20 cellular contexts compared by ENCODE assay signal in genomic region chr2:214066847-214067246, GRCh38.
DNase-seq lines count a peak whose midpoint lies in the region; ATAC-seq and TF ChIP-seq lines count a peak whose summit lies in the region.
"Had no signal": no experiment of that assay in that cellular context is flagged by ENCODE, and none has a peak within 500 bp of the region (broad histone marks: within the 10 kb centered on the region; RNA-seq: fewer than 3 reads in every experiment).

No MANE protein-coding gene starts in this region.

- no peaks in the 10 kb centered on the region; the same call in 1 of the 2 replicates for H3K27me3 Mint-ChIP-seq in WTC11 (ENCODE audit: low read depth)
- no peaks in the 10 kb centered on the region for H3K27me3 Mint-ChIP-seq in activated CD4-positive, alpha-beta T cell treated with anti-CD3 and anti-CD28 coated beads for 36 hours
- H3K27me3 Mint-ChIP-seq: CD4-positive, CD25-positive, alpha-beta regulatory T cell had no signal

- POLR2A ChIA-PET in WTC11 (lab: Charles Lee) = interaction anchor here (0.7 kb wide), 1 partner anchor 200 kb away, joined by 3 read pairs; no protein-coding TSS in a partner anchor
- POLR2A ChIA-PET in activated CD4-positive, alpha-beta T cell treated with anti-CD3 and anti-CD28 coated beads for 36 hours (lab: Charles Lee) = no interaction called here

- CTCF ChIA-PET in WTC11 (lab: Charles Lee) = no interaction called here
- CTCF ChIA-PET in activated CD4-positive, alpha-beta T cell treated with anti-CD3 and anti-CD28 coated beads for 36 hours (lab: Charles Lee) = no interaction called here

- peaks cover 9% of the 10 kb centered on the region for H3K9me3 Mint-ChIP-seq in WTC11
- no peaks in the 10 kb centered on the region for H3K9me3 Mint-ChIP-seq in activated CD4-positive, alpha-beta T cell treated with anti-CD3 and anti-CD28 coated beads for 36 hours (ENCODE audit: low read depth)
- H3K9me3 Mint-ChIP-seq: T-helper 1 cell treated with Interleukin-12 subunit alpha and Interleukin-12 subunit beta and Interleukin-4 antibody, amounts not matched to agents 30 μg/mL and 1 μg/mL, for 36 hours had no signal

- no peaks in the 10 kb centered on the region for H3K36me3 Mint-ChIP-seq in WTC11
- no peaks in the 10 kb centered on the region for H3K36me3 Mint-ChIP-seq in activated CD4-positive, alpha-beta T cell treated with anti-CD3 and anti-CD28 coated beads for 36 hours (ENCODE audit: low read depth)
- H3K36me3 Mint-ChIP-seq: CD4-positive, CD25-positive, alpha-beta regulatory T cell had no signal

- TF ChIP-seq CTCF in WTC11 (IDR thresholded peaks at IDR 0.05) = no peak

- no peak overlapping the region for H3K4me3 Mint-ChIP-seq in WTC11
- H3K4me3 Mint-ChIP-seq in activated CD4-positive, alpha-beta T cell treated with anti-CD3 and anti-CD28 coated beads for 36 hours = no peak overlapping the region
- H3K4me3 Mint-ChIP-seq: CD4-positive, CD25-positive, alpha-beta regulatory T cell; T-helper 1 cell treated with Interleukin-12 subunit alpha and Interleukin-12 subunit beta and Interleukin-4 antibody, amounts not matched to agents 30 μg/mL and 1 μg/mL, for 36 hours had no signal

- ATAC-seq in WTC11 (peak; percentile 53), HG03460 (IDR thresholded peaks at IDR 0.05; ENCODE audit: unreplicated experiment) (no peak)
- no peak for ATAC-seq in activated CD4-positive, alpha-beta T cell treated with anti-CD3 and anti-CD28 coated beads for 36 hours
- ATAC-seq: HCT116 had no signal

- intact Hi-C loops in activated CD4-positive, alpha-beta T cell treated with anti-CD3 and anti-CD28 coated beads for 36 hours (cut with DNase I, micrococcal nuclease) = no loop called here

- H3K27ac Mint-ChIP-seq in WTC11 = no peak overlapping the region
- H3K27ac Mint-ChIP-seq in activated CD4-positive, alpha-beta T cell treated with anti-CD3 and anti-CD28 coated beads for 36 hours = no peak overlapping the region
- H3K27ac Mint-ChIP-seq: CD4-positive, CD25-positive, alpha-beta regulatory T cell; T-helper 1 cell treated with Interleukin-12 subunit alpha and Interleukin-12 subunit beta and Interleukin-4 antibody, amounts not matched to agents 30 μg/mL and 1 μg/mL, for 36 hours had no signal

- DNase-seq in NCI-H748 (lab: John Stamatoyannopoulos, UW; ENCODE audit: unreplicated experiment) (peak; percentile 13), NCI-H748 treated with DMSO at 0.1 percent for 48 hours (lab: John Stamatoyannopoulos, UW) (no peak), NCI-H146 (lab: John Stamatoyannopoulos, UW) (peak; percentile 89), WTC11 (ENCODE audit: low spot score) (peak; percentile 10), medulla oblongata (ENCODE audit: extremely low spot score) (peak; percentile 4), epidermal melanocyte (ENCODE audit: insufficient read length, low spot score) (no peak)
- no peak for DNase-seq in activated CD4-positive, alpha-beta T cell treated with anti-CD3 and anti-CD28 coated beads for 36 hours
- DNase-seq: CD4-positive, CD25-positive, alpha-beta regulatory T cell; DMS53; NCI-H1092 treated with DMSO at 0.1 percent for 48 hours; NCI-H1694; NCI-H2029 treated with DMSO at 0.1 percent for 48 hours; NCI-H2171 treated with DMSO at 0.1 percent for 48 hours; NCI-H446; NCI-H524 treated with DMSO at 0.1 percent for 48 hours; SHP77 treated with DMSO at 0.1 percent for 48 hours; SW 1271 had no signal

- peaks cover 6% of the 10 kb centered on the region for H3K4me1 Mint-ChIP-seq in WTC11
- H3K4me1 Mint-ChIP-seq in activated CD4-positive, alpha-beta T cell treated with anti-CD3 and anti-CD28 coated beads for 36 hours = no peaks in the 10 kb centered on the region
- H3K4me1 Mint-ChIP-seq: CD4-positive, CD25-positive, alpha-beta regulatory T cell had no signal

TF ChIP-seq in WTC11, 78 proteins besides CTCF, POLR2A, EP300 and RAD21:
- TF ChIP-seq ZNF396 (CRISPR knock-in tag; IDR thresholded peaks at IDR 0.05; ENCODE audit: borderline replicate concordance) = no peak
- TF ChIP-seq ZNF423 (CRISPR knock-in tag; IDR thresholded peaks at IDR 0.05) = peak; percentile 97
- no peak for TF ChIP-seq E2F1 (CRISPR knock-in tag; IDR thresholded peaks at IDR 0.05)

Comparison
In these comparisons a context has a peak if more than half of its experiments do, and no peak if none do; other contexts are left out.
1. DNase-seq: peak in NCI-H748 (single experiment), NCI-H146 (single experiment), WTC11 (single experiment) and medulla oblongata (single experiment); none in NCI-H748 treated with DMSO at 0.1 percent for 48 hours (single experiment), epidermal melanocyte (single experiment) and activated CD4-positive, alpha-beta T cell treated with anti-CD3 and anti-CD28 coated beads for 36 hours (single experiment).